1 cellular context compared by ENCODE assay signal in the genomic region with DNA sequence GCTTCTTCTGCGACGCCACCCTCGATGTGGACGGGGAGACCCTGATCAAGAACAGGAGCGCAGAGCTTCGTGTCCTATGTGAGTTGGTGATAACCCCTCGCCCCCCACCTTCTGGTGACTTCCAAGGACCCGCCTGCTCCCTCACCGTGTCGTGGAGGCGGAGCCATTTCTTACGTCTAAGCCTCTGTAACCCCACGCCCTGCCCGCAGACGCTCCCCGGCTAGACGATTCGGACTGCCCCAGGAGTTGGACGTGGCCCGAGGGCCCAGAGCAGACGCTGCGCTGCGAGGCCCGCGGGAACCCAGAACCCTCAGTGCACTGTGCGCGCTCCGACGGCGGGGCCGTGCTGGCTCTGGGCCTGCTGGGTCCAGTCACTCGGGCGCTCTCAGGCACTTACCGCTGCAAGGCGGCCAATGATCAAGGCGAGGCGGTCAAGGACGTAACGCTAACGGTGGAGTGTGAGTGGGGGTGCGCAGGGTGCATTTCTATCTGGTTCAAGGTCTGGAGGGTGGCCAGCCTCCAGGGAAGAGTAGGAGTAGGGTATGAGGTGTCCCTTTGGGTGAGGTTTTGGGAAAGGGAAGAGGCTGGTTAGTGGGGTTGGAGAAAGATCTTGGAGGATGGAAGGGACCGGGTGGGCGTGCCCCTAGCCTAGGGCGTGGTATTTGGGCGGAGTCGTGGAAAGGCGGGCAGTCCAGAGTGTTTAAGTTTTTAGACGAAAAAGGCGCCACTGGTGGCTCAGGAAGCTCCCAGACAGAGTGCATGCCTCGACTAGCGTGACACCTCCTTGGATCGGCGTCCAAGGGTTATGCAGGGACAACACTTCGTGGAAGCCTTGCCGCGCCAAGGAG.
A peak's percentile ranks its signal among the peaks of the same experiment; 100 is the strongest.
TF ChIP-seq lines count a peak whose summit lies in the region.

No MANE protein-coding gene starts in this region.

TF ChIP-seq in HEK293, 187 proteins besides CTCF, POLR2A, EP300 and RAD21 (continued from another document):
- TF ChIP-seq KLF9 (tag by site-specific recombination; IDR thresholded peaks at IDR 0.05; ENCODE audit: low read depth): peak; percentile 53
- no peak for TF ChIP-seq SCRT1 (tag by site-specific recombination; IDR thresholded peaks at IDR 0.05; ENCODE audit: borderline replicate concordance)
